Comparison of ENCODE assay signal across 8 cellular contexts in the genomic region with DNA sequence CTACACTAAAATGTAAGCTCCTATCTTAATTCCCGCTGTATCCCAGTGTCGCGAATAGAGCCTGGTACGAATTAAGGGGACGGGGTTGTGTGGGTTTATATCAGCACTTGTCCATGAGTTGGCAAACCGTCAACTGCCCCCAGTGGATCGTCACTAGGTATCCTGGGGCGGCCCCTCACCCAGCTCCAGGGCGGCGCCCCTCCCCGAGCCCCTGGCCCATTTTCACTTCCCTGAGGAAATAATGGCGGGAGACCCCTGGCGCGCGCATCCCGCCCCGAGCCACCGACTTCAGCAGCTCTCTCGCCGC. TPM values are rescaled to one million over a fixed set of nuclear protein-coding genes. Genes with fewer than 3 reads are reported as not detected.
A peak's percentile ranks its signal among the peaks of the same experiment; 100 is the strongest.
DNase-seq lines count a peak whose midpoint lies in the region; ATAC-seq, FAIRE-seq and TF ChIP-seq lines count a peak whose summit lies in the region.

No MANE protein-coding gene starts in this region.

- peaks cover 7% of the 10 kb centered on the region for H3K4me1 Mint-ChIP-seq in astrocyte (ENCODE audit: low read depth, unreplicated experiment)

- CTCF ChIA-PET in AG04449 (lab: Yijun Ruan, JAX): interaction anchor here (0.8 to 23.8 kb wide), 9 partner anchors 10 to 494 kb away, joined by 3 to 246 read pairs (median 4); no protein-coding TSS in a partner anchor

- H3K4me3 ChIP-seq in AG04449 (ENCODE audit: low read depth, low read length) (peak overlapping the region; percentile 97), astrocyte (ENCODE audit: insufficient read depth, low read depth, low read length) (peak overlapping the region; percentile 96), lung (peak overlapping the region; percentile 95)

- peak overlapping the region; percentile 93 for H3K27ac Mint-ChIP-seq in astrocyte (ENCODE audit: unreplicated experiment)

- TF ChIP-seq CTCF in AG04449 (IDR thresholded peaks at IDR 0.05; ENCODE audit: insufficient read depth, low read length, missing control alignments) (no peak), astrocyte (IDR thresholded peaks at IDR 0.05; ENCODE audit: insufficient read depth, low read depth, low read length) (no peak), lung (IDR thresholded peaks at IDR 0.05; ENCODE audit: control extremely low read depth, extremely low read depth) (no peak)

- FAIRE-seq in astrocyte (lab: Jason Lieb, UNC): no peak

- peak overlapping the region; percentile 86 for H3K27ac ChIP-seq in astrocyte (ENCODE audit: low read depth, low read length)
- peak overlapping the region; percentile 70 to 79 for H3K27ac ChIP-seq in lung (ENCODE audit: low read depth in 1 of 2, low read length in 1 of 2)

- peak overlapping the region; percentile 97 for H2AFZ ChIP-seq in astrocyte (ENCODE audit: low read depth, low read length)

- peaks cover 12% of the 10 kb centered on the region for H3K4me1 ChIP-seq in astrocyte (ENCODE audit: insufficient read depth, low read length)
- H3K4me1 ChIP-seq in lung (ENCODE audit: control insufficient read depth in 2 of 2, insufficient read depth in 2 of 2, low read length in 2 of 2): peaks cover 0 to 12% of the 10 kb centered on the region in 2 donors

- DNase-seq in AG04449 (ENCODE audit: low read depth, low spot score) (no peak), astrocyte (ENCODE audit: low read depth) (no peak), lung (ENCODE audit: low spot score) (no peak), NCI-H69 (lab: John Stamatoyannopoulos, UW) (no peak), putamen (ENCODE audit: low spot score) (no peak), A172 (ENCODE audit: low spot score) (no peak)

- H3K9ac ChIP-seq in astrocyte (ENCODE audit: low read length): peak overlapping the region; percentile 88

- H3K27me3 ChIP-seq in astrocyte (ENCODE audit: insufficient read depth, low read length) (no peaks in the 10 kb centered on the region), lung (ENCODE audit: control insufficient read depth, insufficient read depth) (no peaks in the 10 kb centered on the region)

- ATAC-seq in HG02642 (IDR thresholded peaks at IDR 0.05; ENCODE audit: poor library complexity, unreplicated experiment) (peak; percentile 4), lung (ENCODE audit: insufficient read depth, low FRiP score) (no peak), esophagus mucosa (no peak)

- H3K36me3 Mint-ChIP-seq in astrocyte (ENCODE audit: low read depth, unreplicated experiment): no peaks in the 10 kb centered on the region

- no peaks in the 10 kb centered on the region for H4K20me1 ChIP-seq in astrocyte (ENCODE audit: insufficient read depth, low read length)

- H3K4me3 Mint-ChIP-seq in astrocyte (ENCODE audit: unreplicated experiment): peak overlapping the region; percentile 98

- POLR2A ChIA-PET in AG04449 (lab: Yijun Ruan, JAX): interaction anchor here (1.1 to 1.4 kb wide), 3 partner anchors 10 to 30 kb away, joined by 3 to 6 read pairs (median 4); a partner anchor contains a TSS

- no peaks in the 10 kb centered on the region for H3K9me3 Mint-ChIP-seq in astrocyte (ENCODE audit: unreplicated experiment)

- 1 to 2% methylated on average over 20 of the region's 20 CpGs for WGBS in lung, 2 donors

- H3K79me2 ChIP-seq in astrocyte (ENCODE audit: insufficient read depth, low read length): peaks cover 18% of the 10 kb centered on the region

- H3K9me3 ChIP-seq in astrocyte (ENCODE audit: insufficient read depth, low read depth, low read length): no peaks in the 10 kb centered on the region
- H3K9me3 ChIP-seq in lung (ENCODE audit: control insufficient read depth in 2 of 2, insufficient read depth in 1 of 2, low read length in 1 of 2): no peaks in the 10 kb centered on the region

- peak overlapping the region; percentile 85 for H3K4me2 ChIP-seq in astrocyte (ENCODE audit: low read length)

- H3K27me3 Mint-ChIP-seq in astrocyte (ENCODE audit: low read depth, unreplicated experiment): peaks cover 3% of the 10 kb centered on the region

- no peaks in the 10 kb centered on the region for H3K36me3 ChIP-seq in astrocyte (ENCODE audit: insufficient read depth, low read length)
- H3K36me3 ChIP-seq in lung (ENCODE audit: control insufficient read depth in 2 of 2, insufficient read depth in 2 of 2, low read length in 2 of 2): peaks cover 0 to 3% of the 10 kb centered on the region in 2 donors

RNA-seq across cellular contexts. Expression of a gene that starts 0.4 kb away (rescaled TPM):
- total RNA-seq in astrocyte (39.7 and 43.0 TPM in 2 replicates), lung (10 to 100 TPM; 39.6 to 43.9 TPM), esophagus mucosa (28.4 TPM)
- polyA plus RNA-seq in lung: 10 to 100 TPM; 26.6 to 53.7 TPM
- 169 and 205 TPM in 2 replicates for total RNA-seq in A172 (2014; rRNA removed; shearing (Covaris generic))

RNA-seq across cellular contexts. Expression of a gene that starts 30.1 kb away (rescaled TPM):
- 6.1 and 6.3 TPM in 2 replicates for total RNA-seq in astrocyte
- 10 to 100 TPM in 1 of 2 donors, 1 to 10 TPM in 1; 9.8 to 20.1 TPM for total RNA-seq in lung
- polyA plus RNA-seq in lung: 10 to 100 TPM; 10.9 to 12.4 TPM
- total RNA-seq in esophagus mucosa: 10.4 TPM
- 3.5 and 4.1 TPM in 2 replicates for total RNA-seq in A172 (2014; rRNA removed; shearing (Covaris generic))
